ENCODE assay signal across 9 cellular contexts in genomic region chr9:3478549-3478953, GRCh38. TPM values are rescaled to one million over a fixed set of nuclear protein-coding genes. Genes with fewer than 3 reads are reported as not detected.
DNase-seq lines count a peak whose midpoint lies in the region; ATAC-seq, FAIRE-seq and TF ChIP-seq lines count a peak whose summit lies in the region.
"Had no signal": no experiment of that assay in that cellular context is flagged by ENCODE, and none has a peak within 500 bp of the region (broad histone marks: within the 10 kb centered on the region; RNA-seq: fewer than 3 reads in every experiment).

No MANE protein-coding gene starts in this region.

- TF ChIP-seq CTCF in D721Med (IDR thresholded peaks at IDR 0.05; ENCODE audit: insufficient read depth, missing control alignments), result no peak

- DNase-seq in activated T-cell treated with anti-CD3 and anti-CD28 coated beads, Interleukin-2, amount 50 U/mL, for 4 hours, result no peak
- no peak for DNase-seq in activated T-cell treated with anti-CD3 and anti-CD28 coated beads, Interleukin-2, amount 50 U/mL, for 48 hours
- no peak for DNase-seq in activated naive CD8-positive, alpha-beta T cell treated with anti-CD3 and anti-CD28 coated beads, Interleukin-2, amount 50 U/mL, for 24 hours
- DNase-seq in renal cortical epithelial cell (ENCODE audit: low read depth) (peak; percentile 93), NCI-H1092 (lab: John Stamatoyannopoulos, UW) (no peak), D721Med (ENCODE audit: insufficient read length, low spot score) (no peak), NCI-H345 (lab: John Stamatoyannopoulos, UW) (no peak)
- DNase-seq: gastrocnemius medialis had no signal

- H3K4me1 Mint-ChIP-seq in activated T-cell treated with anti-CD3 and anti-CD28 coated beads, Interleukin-2, amount 50 U/mL, for 4 hours (ENCODE audit: low read depth), result peaks cover 70% of the 10 kb centered on the region
- peaks cover 73% of the 10 kb centered on the region for H3K4me1 Mint-ChIP-seq in activated naive CD8-positive, alpha-beta T cell treated with anti-CD3 and anti-CD28 coated beads, Interleukin-2, amount 50 U/mL, for 24 hours

- FAIRE-seq in D721Med (lab: Jason Lieb, UNC), result no peak

- peaks cover 14% of the 10 kb centered on the region for H3K36me3 Mint-ChIP-seq in activated T-cell treated with anti-CD3 and anti-CD28 coated beads, Interleukin-2, amount 50 U/mL, for 4 hours (ENCODE audit: insufficient read depth)
- peaks cover 27% of the 10 kb centered on the region for H3K36me3 Mint-ChIP-seq in activated naive CD8-positive, alpha-beta T cell treated with anti-CD3 and anti-CD28 coated beads, Interleukin-2, amount 50 U/mL, for 24 hours (ENCODE audit: low read depth)

- H3K9me3 Mint-ChIP-seq in activated T-cell treated with anti-CD3 and anti-CD28 coated beads, Interleukin-2, amount 50 U/mL, for 4 hours, result peaks cover 7% of the 10 kb centered on the region
- no peaks in the 10 kb centered on the region for H3K9me3 Mint-ChIP-seq in activated naive CD8-positive, alpha-beta T cell treated with anti-CD3 and anti-CD28 coated beads, Interleukin-2, amount 50 U/mL, for 24 hours

- peak overlapping the region; percentile 80 for H3K4me3 Mint-ChIP-seq in activated T-cell treated with anti-CD3 and anti-CD28 coated beads, Interleukin-2, amount 50 U/mL, for 4 hours
- peak overlapping the region; percentile 86 for H3K4me3 Mint-ChIP-seq in activated naive CD8-positive, alpha-beta T cell treated with anti-CD3 and anti-CD28 coated beads, Interleukin-2, amount 50 U/mL, for 24 hours

- peak overlapping the region; percentile 97 for H3K27ac Mint-ChIP-seq in activated naive CD8-positive, alpha-beta T cell treated with anti-CD3 and anti-CD28 coated beads, Interleukin-2, amount 50 U/mL, for 24 hours

- ATAC-seq in activated T-cell treated with anti-CD3 and anti-CD28 coated beads, Interleukin-2, amount 50 U/mL, for 4 hours, result no peak
- peak; percentile 37 for ATAC-seq in HG03354 (IDR thresholded peaks at IDR 0.05; ENCODE audit: poor library complexity, severe bottlenecking, unreplicated experiment)
- ATAC-seq in activated naive CD8-positive, alpha-beta T cell treated with anti-CD3 and anti-CD28 coated beads, Interleukin-2, amount 50 U/mL, for 24 hours, result no peak

- H3K27me3 Mint-ChIP-seq in activated T-cell treated with anti-CD3 and anti-CD28 coated beads, Interleukin-2, amount 50 U/mL, for 4 hours (ENCODE audit: low read depth), result no peaks in the 10 kb centered on the region
- H3K27me3 Mint-ChIP-seq in activated naive CD8-positive, alpha-beta T cell treated with anti-CD3 and anti-CD28 coated beads, Interleukin-2, amount 50 U/mL, for 24 hours, result no peaks in the 10 kb centered on the region

RNA-seq across cellular contexts. Expression of gene RFX3, which starts 47.2 kb away (rescaled TPM):
- 10 to 100 TPM in 1 of 3 donors, 1 to 10 TPM in 2; 9.2 to 10.1 (median 9.4) TPM for total RNA-seq in activated T-cell treated with anti-CD3 and anti-CD28 coated beads, Interleukin-2, amount 50 U/mL, for 4 hours
- total RNA-seq in renal cortical epithelial cell, result 1.6 and 10.8 TPM in 2 replicates
